8 cellular contexts compared by ENCODE assay signal in the genomic region with DNA sequence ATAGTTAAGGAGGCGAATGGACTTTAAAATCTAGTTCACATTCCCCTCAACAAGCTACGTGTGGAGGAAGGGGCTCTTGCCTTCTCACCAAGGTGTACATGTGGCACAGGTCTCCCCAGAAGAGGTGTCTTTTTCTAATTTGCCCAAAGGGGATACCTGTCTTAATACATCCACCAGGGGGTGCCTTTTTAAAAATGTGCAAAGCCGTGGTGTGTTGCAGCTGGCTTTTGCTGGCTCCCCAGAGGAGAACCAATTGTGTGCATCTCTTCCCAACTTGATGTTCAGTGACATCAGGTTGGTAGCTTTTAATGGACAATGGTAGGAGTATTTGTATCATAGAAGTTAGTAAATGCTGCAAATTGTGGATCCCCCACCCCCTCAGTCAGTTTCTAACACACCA. TPM values are rescaled to one million over a fixed set of nuclear protein-coding genes. Genes with fewer than 3 reads are reported as not detected.
DNase-seq lines count a peak whose midpoint lies in the region; ATAC-seq and TF ChIP-seq lines count a peak whose summit lies in the region.

No MANE protein-coding gene starts in this region.

- H3K27me3 Mint-ChIP-seq in natural killer cell treated with Interleukin-12 subunit alpha and Interleukin-12 subunit beta and Interleukin-15 and Interleukin-18, amount 100 ng/mL, for 72 hours: no peaks in the 10 kb centered on the region

- peak overlapping the region; percentile 13; the same call in 1 of the 2 replicates for H3K9ac ChIP-seq in SK-N-SH

- H3K27ac ChIP-seq in SK-N-SH (ENCODE audit: low read depth in 2 of 2, low read length in 1 of 2): peak overlapping the region in 1 of 2 experiments; percentile 60; a peak in 2 of 4 replicates
- H3K27ac ChIP-seq in substantia nigra (ENCODE audit: low read depth, low read length, poor library complexity, severe bottlenecking): no peak overlapping the region

- DNase-seq in NCI-H345 (lab: John Stamatoyannopoulos, UW) (peak; percentile 7), NCI-H345 treated with DMSO at 0.1 percent for 48 hours (lab: John Stamatoyannopoulos, UW; ENCODE audit: unreplicated experiment) (no peak), SK-N-SH (peak; percentile 34), substantia nigra (lab: John Stamatoyannopoulos, UW) (no peak)
- peak; percentile 51 for DNase-seq in central memory CD4-positive, alpha-beta T cell
- no peak for DNase-seq in natural killer cell treated with Interleukin-12 subunit alpha and Interleukin-12 subunit beta and Interleukin-15 and Interleukin-18, amount 100 ng/mL, for 72 hours (ENCODE audit: low spot score)

- peaks cover 8% of the 10 kb centered on the region in 2 donors for H3K4me1 Mint-ChIP-seq in natural killer cell treated with Interleukin-12 subunit alpha and Interleukin-12 subunit beta and Interleukin-15 and Interleukin-18, amount 100 ng/mL, for 72 hours (ENCODE audit: low read depth in 2 of 2)

- CTCF ChIA-PET in SK-N-SH (lab: Yijun Ruan, JAX): interaction anchor here (1.0 to 2.6 kb wide), 5 partner anchors 10 to 251 kb away, joined by 3 to 16 read pairs (median 5); no protein-coding TSS in a partner anchor

- POLR2A ChIA-PET in SK-N-SH (lab: Yijun Ruan, JAX): no interaction called here

- peaks cover 3% of the 10 kb centered on the region; the same call in 1 of the 2 replicates for H3K9me3 ChIP-seq in SK-N-SH

- H3K4me3 Mint-ChIP-seq in natural killer cell treated with Interleukin-12 subunit alpha and Interleukin-12 subunit beta and Interleukin-15 and Interleukin-18, amount 100 ng/mL, for 72 hours: peak overlapping the region; percentile 57

- peaks cover 0 to 17% of the 10 kb centered on the region in 2 experiments; a peak in 1 of 4 replicates for H3K4me1 ChIP-seq in SK-N-SH (ENCODE audit: control insufficient read depth in 1 of 2, insufficient read depth in 2 of 2, low read depth in 1 of 2, low read length in 1 of 2)

- 87% methylated on average over 3 of the region's 3 CpGs for WGBS in SK-N-SH (ENCODE audit: low lambda C conversion rate)

- H3K27ac Mint-ChIP-seq in natural killer cell treated with Interleukin-12 subunit alpha and Interleukin-12 subunit beta and Interleukin-15 and Interleukin-18, amount 100 ng/mL, for 72 hours: peak overlapping the region; percentile 35 to 51

- no peaks in the 10 kb centered on the region for H4K20me1 ChIP-seq in SK-N-SH (ENCODE audit: insufficient read depth)

- TF ChIP-seq RAD21 in SK-N-SH (IDR thresholded peaks at IDR 0.05; ENCODE audit: low read length): no peak

- no peak overlapping the region for H2AFZ ChIP-seq in SK-N-SH (ENCODE audit: low read depth)

- H3K36me3 ChIP-seq in SK-N-SH (replicated peaks in 1 of 2; ENCODE audit: control insufficient read depth in 1 of 2, insufficient read depth in 2 of 2, low read length in 1 of 2): peaks cover 19 to 23% of the 10 kb centered on the region in 2 experiments

- peaks cover 37% of the 10 kb centered on the region for H3K36me3 Mint-ChIP-seq in natural killer cell treated with Interleukin-12 subunit alpha and Interleukin-12 subunit beta and Interleukin-15 and Interleukin-18, amount 100 ng/mL, for 72 hours

- H3K9me2 ChIP-seq in SK-N-SH: no peaks in the 10 kb centered on the region

- no peak for TF ChIP-seq EP300 in SK-N-SH (IDR thresholded peaks at IDR 0.05; ENCODE audit: borderline replicate concordance in 1 of 2, low read depth in 1 of 2, low read length in 1 of 2)

- peak overlapping the region; percentile 59; the same call in 1 of the 2 replicates for H3K4me2 ChIP-seq in SK-N-SH

- no peaks in the 10 kb centered on the region for H3K27me3 ChIP-seq in SK-N-SH (ENCODE audit: insufficient read depth)

- 0 out of 4 replicates have a peak overlapping the region, but pooled peaks of 1 of the 2 experiments have one; percentile 21 for H3K4me3 ChIP-seq in SK-N-SH (ENCODE audit: low read depth in 2 of 2, low read length in 1 of 2)

- peak; percentile 64 for TF ChIP-seq CTCF in SK-N-SH (IDR thresholded peaks at IDR 0.05)

- no peaks in the 10 kb centered on the region for H3K79me2 ChIP-seq in SK-N-SH (ENCODE audit: insufficient read depth)

- H3F3A ChIP-seq in SK-N-SH (replicated peaks; ENCODE audit: insufficient read depth): peaks cover 15% of the 10 kb centered on the region

- ATAC-seq in HG02588 (IDR thresholded peaks at IDR 0.05; ENCODE audit: unreplicated experiment): peak; percentile 49
- ATAC-seq in natural killer cell treated with Interleukin-12 subunit alpha and Interleukin-12 subunit beta and Interleukin-15 and Interleukin-18, amount 100 ng/mL, for 72 hours: peak; percentile 65 to 68
- ATAC-seq in HG03457 (IDR thresholded peaks at IDR 0.05; ENCODE audit: unreplicated experiment): no peak

- peaks cover 13% of the 10 kb centered on the region for H3K9me3 Mint-ChIP-seq in natural killer cell treated with Interleukin-12 subunit alpha and Interleukin-12 subunit beta and Interleukin-15 and Interleukin-18, amount 100 ng/mL, for 72 hours

TF ChIP-seq in SK-N-SH, 30 proteins besides CTCF, POLR2A, EP300 and RAD21:
- TF ChIP-seq SMC3 (IDR thresholded peaks at IDR 0.05; ENCODE audit: low read depth, low read length): peak; percentile 28; the same call in 1 of the 2 replicates
- TF ChIP-seq, protein P1, sequence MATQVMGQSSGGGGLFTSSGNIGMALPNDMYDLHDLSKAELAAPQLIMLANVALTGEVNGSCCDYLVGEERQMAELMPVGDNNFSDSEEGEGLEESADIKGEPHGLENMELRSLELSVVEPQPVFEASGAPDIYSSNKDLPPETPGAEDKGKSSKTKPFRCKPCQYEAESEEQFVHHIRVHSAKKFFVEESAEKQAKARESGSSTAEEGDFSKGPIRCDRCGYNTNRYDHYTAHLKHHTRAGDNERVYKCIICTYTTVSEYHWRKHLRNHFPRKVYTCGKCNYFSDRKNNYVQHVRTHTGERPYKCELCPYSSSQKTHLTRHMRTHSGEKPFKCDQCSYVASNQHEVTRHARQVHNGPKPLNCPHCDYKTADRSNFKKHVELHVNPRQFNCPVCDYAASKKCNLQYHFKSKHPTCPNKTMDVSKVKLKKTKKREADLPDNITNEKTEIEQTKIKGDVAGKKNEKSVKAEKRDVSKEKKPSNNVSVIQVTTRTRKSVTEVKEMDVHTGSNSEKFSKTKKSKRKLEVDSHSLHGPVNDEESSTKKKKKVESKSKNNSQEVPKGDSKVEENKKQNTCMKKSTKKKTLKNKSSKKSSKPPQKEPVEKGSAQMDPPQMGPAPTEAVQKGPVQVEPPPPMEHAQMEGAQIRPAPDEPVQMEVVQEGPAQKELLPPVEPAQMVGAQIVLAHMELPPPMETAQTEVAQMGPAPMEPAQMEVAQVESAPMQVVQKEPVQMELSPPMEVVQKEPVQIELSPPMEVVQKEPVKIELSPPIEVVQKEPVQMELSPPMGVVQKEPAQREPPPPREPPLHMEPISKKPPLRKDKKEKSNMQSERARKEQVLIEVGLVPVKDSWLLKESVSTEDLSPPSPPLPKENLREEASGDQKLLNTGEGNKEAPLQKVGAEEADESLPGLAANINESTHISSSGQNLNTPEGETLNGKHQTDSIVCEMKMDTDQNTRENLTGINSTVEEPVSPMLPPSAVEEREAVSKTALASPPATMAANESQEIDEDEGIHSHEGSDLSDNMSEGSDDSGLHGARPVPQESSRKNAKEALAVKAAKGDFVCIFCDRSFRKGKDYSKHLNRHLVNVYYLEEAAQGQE (IDR thresholded peaks at IDR 0.05; ENCODE audit: low read depth, low read length): no peak

RNA-seq across cellular contexts. Expression of a gene that starts 33.8 kb away (rescaled TPM):
- polyA plus RNA-seq in SK-N-SH (2012; rRNA removed): 12.6 and 16.2 TPM in 2 replicates
- polyA plus RNA-seq in SK-N-SH (2012; cell fraction: cytosol; rRNA removed): 20.2 and 20.7 TPM in 2 replicates
- 4.0 and 6.7 TPM in 2 replicates for polyA plus RNA-seq in SK-N-SH (2012; cell fraction: nucleus; rRNA removed)
- total RNA-seq in natural killer cell treated with Interleukin-12 subunit alpha and Interleukin-12 subunit beta and Interleukin-15 and Interleukin-18, amount 100 ng/mL, for 72 hours: 10 to 100 TPM; 15.5 to 15.9 TPM

RNA-seq across cellular contexts. Expression of a gene that starts 50.5 kb away (rescaled TPM):
- 0.41 and 0.55 TPM in 2 replicates for polyA plus RNA-seq in SK-N-SH (2012; rRNA removed)
- polyA plus RNA-seq in SK-N-SH (2012; cell fraction: cytosol; rRNA removed): 0.37 and 0.39 TPM in 2 replicates
- 0.23 and 0.66 TPM in 2 replicates for polyA plus RNA-seq in SK-N-SH (2012; cell fraction: nucleus; rRNA removed)
- 1 to 10 TPM; 6.4 to 9.9 TPM for total RNA-seq in natural killer cell treated with Interleukin-12 subunit alpha and Interleukin-12 subunit beta and Interleukin-15 and Interleukin-18, amount 100 ng/mL, for 72 hours

Comparison
In these comparisons a context has a peak if more than half of its experiments do, and no peak if none do; other contexts are left out.
1. DNase-seq: peak in NCI-H345 (single experiment), SK-N-SH (single experiment) and central memory CD4-positive, alpha-beta T cell (single experiment); none in NCI-H345 treated with DMSO at 0.1 percent for 48 hours (single experiment), natural killer cell treated with Interleukin-12 subunit alpha and Interleukin-12 subunit beta and Interleukin-15 and Interleukin-18, amount 100 ng/mL, for 72 hours (single experiment) and substantia nigra (0 of 49).